16 cellular contexts compared by ENCODE assay signal in the genomic region with DNA sequence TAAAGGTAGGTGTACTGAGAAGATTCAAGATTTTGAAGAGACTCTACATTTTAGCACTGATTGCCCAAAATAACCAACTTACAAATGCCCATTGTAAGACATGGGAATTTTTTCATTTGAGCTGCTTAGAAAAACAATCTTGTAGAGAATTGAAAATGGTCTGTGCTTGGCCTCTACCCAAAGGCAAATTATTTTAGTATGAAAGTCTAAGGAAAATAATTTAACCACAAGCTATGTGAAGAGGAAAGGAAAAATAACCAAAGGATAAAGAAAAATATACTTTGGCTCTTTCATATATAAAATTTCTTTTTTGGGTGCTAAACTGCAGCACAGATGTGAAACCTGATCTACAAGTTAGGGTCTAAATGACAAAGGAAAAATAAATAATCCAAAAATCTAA.
"Had no signal": no experiment of that assay in that cellular context is flagged by ENCODE, and none has a peak within 500 bp of the region (broad histone marks: within the 10 kb centered on the region; RNA-seq: fewer than 3 reads in every experiment).

No MANE protein-coding gene starts in this region.

- H3K27ac Mint-ChIP-seq: activated CD4-positive, alpha-beta T cell treated with anti-CD3 and anti-CD28 coated beads, Interleukin-2, amount 10 ng/mL, durations not matched to agents 7 days and 5 days; activated naive CD8-positive, alpha-beta T cell treated with anti-CD3 and anti-CD28 coated beads, Interleukin-2, amount 10 ng/mL, durations not matched to agents 7 days and 5 days; dendritic cell treated with granulocyte-macrophage colony-stimulating factor and Interleukin-4, amounts not matched to agents 40 ng/mL and 50 ng/mL, for 4 days; naive thymus-derived CD4-positive, alpha-beta T cell; stimulated activated memory B cell treated with anti-CD40 and anti-IgM and Interleukin-4, amounts not matched to agents 10 μg/mL and 1 μg/mL and 100 μg/mL, for 72 hours; T-helper 2 cell treated with Interferon-gamma antibody and Interleukin-4, amounts not matched to agents 5 μg/mL and 100 μg/mL, for 36 hours had no signal

- DNase-seq: activated CD4-positive, alpha-beta T cell treated with anti-CD3 and anti-CD28 coated beads, Interleukin-2, amount 10 ng/mL, durations not matched to agents 7 days and 5 days; activated CD8-positive, alpha-beta memory T cell treated with anti-CD3 and anti-CD28 coated beads for 24 hours; activated naive CD4-positive, alpha-beta T cell; activated naive CD8-positive, alpha-beta T cell treated with anti-CD3 and anti-CD28 coated beads, Interleukin-2, amount 10 ng/mL, durations not matched to agents 7 days and 5 days; aorta; central memory CD4-positive, alpha-beta T cell; effector memory CD4-positive, alpha-beta T cell; naive thymus-derived CD4-positive, alpha-beta T cell; retina; stimulated activated CD4-positive, alpha-beta T cell treated with anti-CD3 and anti-CD28 coated beads, Interleukin-2, amount 100 ng/mL, for 48 hours; trophoblast cell had no signal

- H3K4me3 ChIP-seq: hepatocyte had no signal

- H3K36me3 Mint-ChIP-seq: activated naive CD8-positive, alpha-beta T cell treated with anti-CD3 and anti-CD28 coated beads, Interleukin-2, amount 10 ng/mL, durations not matched to agents 7 days and 5 days; stimulated activated memory B cell treated with anti-CD40 and anti-IgM and Interleukin-4, amounts not matched to agents 10 μg/mL and 1 μg/mL and 100 μg/mL, for 72 hours had no signal

- H3K4me3 Mint-ChIP-seq: activated CD4-positive, alpha-beta T cell treated with anti-CD3 and anti-CD28 coated beads, Interleukin-2, amount 10 ng/mL, durations not matched to agents 7 days and 5 days; activated naive CD8-positive, alpha-beta T cell treated with anti-CD3 and anti-CD28 coated beads, Interleukin-2, amount 10 ng/mL, durations not matched to agents 7 days and 5 days; dendritic cell treated with granulocyte-macrophage colony-stimulating factor and Interleukin-4, amounts not matched to agents 40 ng/mL and 50 ng/mL, for 4 days; naive thymus-derived CD4-positive, alpha-beta T cell; stimulated activated memory B cell treated with anti-CD40 and anti-IgM and Interleukin-4, amounts not matched to agents 10 μg/mL and 1 μg/mL and 100 μg/mL, for 72 hours; T-helper 2 cell treated with Interferon-gamma antibody and Interleukin-4, amounts not matched to agents 5 μg/mL and 100 μg/mL, for 36 hours had no signal

- H3K27me3 Mint-ChIP-seq: activated CD4-positive, alpha-beta T cell treated with anti-CD3 and anti-CD28 coated beads, Interleukin-2, amount 10 ng/mL, durations not matched to agents 7 days and 5 days; activated naive CD8-positive, alpha-beta T cell treated with anti-CD3 and anti-CD28 coated beads, Interleukin-2, amount 10 ng/mL, durations not matched to agents 7 days and 5 days; dendritic cell treated with granulocyte-macrophage colony-stimulating factor and Interleukin-4, amounts not matched to agents 40 ng/mL and 50 ng/mL, for 4 days; stimulated activated memory B cell treated with anti-CD40 and anti-IgM and Interleukin-4, amounts not matched to agents 10 μg/mL and 1 μg/mL and 100 μg/mL, for 72 hours had no signal

- H3K27me3 ChIP-seq: hepatocyte had no signal

- H3K9me3 Mint-ChIP-seq: dendritic cell treated with granulocyte-macrophage colony-stimulating factor and Interleukin-4, amounts not matched to agents 40 ng/mL and 50 ng/mL, for 4 days had no signal

- H3K4me1 Mint-ChIP-seq: activated CD4-positive, alpha-beta T cell treated with anti-CD3 and anti-CD28 coated beads, Interleukin-2, amount 10 ng/mL, durations not matched to agents 7 days and 5 days; activated naive CD8-positive, alpha-beta T cell treated with anti-CD3 and anti-CD28 coated beads, Interleukin-2, amount 10 ng/mL, durations not matched to agents 7 days and 5 days; naive thymus-derived CD4-positive, alpha-beta T cell; stimulated activated memory B cell treated with anti-CD40 and anti-IgM and Interleukin-4, amounts not matched to agents 10 μg/mL and 1 μg/mL and 100 μg/mL, for 72 hours had no signal

- ATAC-seq: left lobe of liver; naive thymus-derived CD4-positive, alpha-beta T cell; stimulated activated memory B cell treated with anti-CD40 and anti-IgM and Interleukin-4, amounts not matched to agents 10 μg/mL and 1 μg/mL and 100 μg/mL, for 72 hours had no signal

- H3K27ac ChIP-seq: hepatocyte had no signal
